Comparison of ENCODE assay signal across 1 cellular context in genomic region chr2:101732773-101733256, GRCh38.
TF ChIP-seq lines count a peak whose summit lies in the region.

No MANE protein-coding gene starts in this region.

TF ChIP-seq in HepG2, 621 proteins besides CTCF, POLR2A, EP300 and RAD21 (continued from another document and continues in another):
- TF ChIP-seq NFAT5 (CRISPR knock-in tag; IDR thresholded peaks at IDR 0.05): no peak
- no peak for TF ChIP-seq MXD1 (CRISPR knock-in tag; IDR thresholded peaks at IDR 0.05)
- TF ChIP-seq BORCS8-MEF2B (CRISPR knock-in tag; IDR thresholded peaks at IDR 0.05): no peak
- TF ChIP-seq EEA1 (CRISPR knock-in tag; IDR thresholded peaks at IDR 0.05; ENCODE audit: borderline replicate concordance): no peak
- TF ChIP-seq STAT6 (CRISPR knock-in tag; IDR thresholded peaks at IDR 0.05; ENCODE audit: borderline replicate concordance): no peak
- TF ChIP-seq TMF1 (CRISPR knock-in tag; IDR thresholded peaks at IDR 0.05; ENCODE audit: low read depth): no peak
- no peak for TF ChIP-seq ZSCAN20 (CRISPR knock-in tag; IDR thresholded peaks at IDR 0.05; ENCODE audit: borderline replicate concordance)
- no peak for TF ChIP-seq ZNF207 (IDR thresholded peaks at IDR 0.05; ENCODE audit: borderline replicate concordance)
- no peak for TF ChIP-seq ZNF776 (CRISPR knock-in tag; IDR thresholded peaks at IDR 0.05)
- TF ChIP-seq HNRNPL (IDR thresholded peaks at IDR 0.05; ENCODE audit: low read depth, low read length): no peak
- 0 out of 2 replicates have a peak, but pooled peaks have one; percentile 7 for TF ChIP-seq ZNF33B (CRISPR knock-in tag; IDR thresholded peaks at IDR 0.05)
- TF ChIP-seq ZNF224 (CRISPR knock-in tag; IDR thresholded peaks at IDR 0.05): no peak
- TF ChIP-seq KDM5A (IDR thresholded peaks at IDR 0.05; ENCODE audit: borderline replicate concordance, low read length): no peak
- no peak for TF ChIP-seq XBP1 (CRISPR knock-in tag; IDR thresholded peaks at IDR 0.05)
- no peak for TF ChIP-seq ZXDC (CRISPR knock-in tag; IDR thresholded peaks at IDR 0.05)
- no peak for TF ChIP-seq CEBPG (CRISPR knock-in tag; IDR thresholded peaks at IDR 0.05)
- peak; percentile 75 for TF ChIP-seq ZNF781 (CRISPR knock-in tag; IDR thresholded peaks at IDR 0.05; ENCODE audit: borderline replicate concordance, not compliant biosample characterization)
- no peak for TF ChIP-seq NBN (conservative IDR thresholded peaks at IDR 0.05)
- 0 out of 2 replicates have a peak, but pooled peaks have one; percentile 4 for TF ChIP-seq NFKB2 (CRISPR knock-in tag; IDR thresholded peaks at IDR 0.05; ENCODE audit: borderline replicate concordance)
- peak; percentile 40; the same call in 1 of the 2 replicates for TF ChIP-seq ZBTB4 (CRISPR knock-in tag; IDR thresholded peaks at IDR 0.05; ENCODE audit: borderline replicate concordance)
- 0 out of 2 replicates have a peak, but pooled peaks have one; percentile 46 for TF ChIP-seq ZNF550 (CRISPR knock-in tag; IDR thresholded peaks at IDR 0.05; ENCODE audit: borderline replicate concordance)
- no peak for TF ChIP-seq ZNF792 (CRISPR knock-in tag; IDR thresholded peaks at IDR 0.05)
- no peak for TF ChIP-seq BRCA1 (CRISPR knock-in tag; IDR thresholded peaks at IDR 0.05)
- no peak for TF ChIP-seq SMARCE1 (IDR thresholded peaks at IDR 0.05; ENCODE audit: borderline replicate concordance)
- no peak for TF ChIP-seq ZNF784 (CRISPR knock-in tag; IDR thresholded peaks at IDR 0.05; ENCODE audit: borderline replicate concordance)
- TF ChIP-seq ZNF775 (CRISPR knock-in tag; IDR thresholded peaks at IDR 0.05; ENCODE audit: borderline replicate concordance): no peak
- no peak for TF ChIP-seq PPARG (CRISPR knock-in tag; conservative IDR thresholded peaks at IDR 0.05)
- no peak for TF ChIP-seq ZBTB49 (CRISPR knock-in tag; IDR thresholded peaks at IDR 0.05; ENCODE audit: borderline replicate concordance)
- TF ChIP-seq STAG1 (CRISPR knock-in tag; IDR thresholded peaks at IDR 0.05): no peak
